ENCODE assay signal across 13 cellular contexts in genomic region chr2:160039166-160039903, GRCh38. TPM values are rescaled to one million over a fixed set of nuclear protein-coding genes. Genes with fewer than 3 reads are reported as not detected.
DNase-seq lines count a peak whose midpoint lies in the region; ATAC-seq, FAIRE-seq and TF ChIP-seq lines count a peak whose summit lies in the region.
"Had no signal": no experiment of that assay in that cellular context is flagged by ENCODE, and none has a peak within 500 bp of the region (broad histone marks: within the 10 kb centered on the region; RNA-seq: fewer than 3 reads in every experiment).

No MANE protein-coding gene starts in this region.

- no peaks in the 10 kb centered on the region for H3K9me3 Mint-ChIP-seq in osteocyte (ENCODE audit: unreplicated experiment)
- H3K9me3 Mint-ChIP-seq: activated naive CD4-positive, alpha-beta T cell treated with anti-CD3 and anti-CD28 coated beads for 36 hours had no signal

- no peak for TF ChIP-seq CTCF in osteocyte (IDR thresholded peaks at IDR 0.05)

- ATAC-seq in HG03025 (IDR thresholded peaks at IDR 0.05; ENCODE audit: low FRiP score, unreplicated experiment) (no peak), GM18519 (IDR thresholded peaks at IDR 0.05; ENCODE audit: low FRiP score, unreplicated experiment) (no peak), GM21529 (IDR thresholded peaks at IDR 0.05; ENCODE audit: unreplicated experiment) (no peak)
- ATAC-seq: activated CD4-positive, CD25-positive, alpha-beta regulatory T cell treated with anti-CD3 and anti-CD28 coated beads, Interleukin-2, amount 50 U/mL, for 24 hours had no signal

- H3K4me1 Mint-ChIP-seq in osteocyte (ENCODE audit: unreplicated experiment), result peaks cover 49% of the 10 kb centered on the region

- H3K4me3 Mint-ChIP-seq in osteocyte (ENCODE audit: unreplicated experiment), result peak overlapping the region; percentile 15
- H3K4me3 Mint-ChIP-seq: activated naive CD4-positive, alpha-beta T cell treated with anti-CD3 and anti-CD28 coated beads for 36 hours had no signal

- DNase-seq in H54 (ENCODE audit: insufficient read length, low spot score) (no peak), NCI-H446 treated with DMSO at 0.1 percent for 48 hours (lab: John Stamatoyannopoulos, UW) (peak; percentile 35), dermis microvascular lymphatic vessel endothelial cell (ENCODE audit: low read depth in 2 of 2) (peak; percentile 95 to 99), osteocyte (ENCODE audit: extremely low spot score, unreplicated experiment) (no peak), SKM-1 (lab: John Stamatoyannopoulos, UW; ENCODE audit: unreplicated experiment) (no peak)
- DNase-seq: activated naive CD4-positive, alpha-beta T cell treated with anti-CD3 and anti-CD28 coated beads for 36 hours; Caco-2; Karpas-422; small intestine had no signal

- peaks cover 30% of the 10 kb centered on the region for H3K36me3 Mint-ChIP-seq in osteocyte (ENCODE audit: unreplicated experiment)

- H3K27me3 Mint-ChIP-seq in osteocyte (ENCODE audit: unreplicated experiment), result no peaks in the 10 kb centered on the region

- FAIRE-seq in H54 (lab: Jason Lieb, UNC), result peak; percentile 45
- FAIRE-seq: small intestine had no signal

- H3K27ac Mint-ChIP-seq in osteocyte (ENCODE audit: unreplicated experiment), result peak overlapping the region; percentile 79
- H3K27ac Mint-ChIP-seq: activated naive CD4-positive, alpha-beta T cell treated with anti-CD3 and anti-CD28 coated beads for 36 hours had no signal

- TF ChIP-seq POLR2A in H54 (IDR thresholded peaks at IDR 0.05; ENCODE audit: low read depth, low read length), result no peak

RNA-seq across cellular contexts. Expression of gene PLA2R1, which starts 23.1 kb away (rescaled TPM):
- 16.2 and 26.9 TPM in 2 replicates for total RNA-seq in dermis microvascular lymphatic vessel endothelial cell
- 70.1 and 78.9 TPM in 2 replicates for total RNA-seq in osteocyte
- total RNA-seq: activated naive CD4-positive, alpha-beta T cell treated with anti-CD3 and anti-CD28 coated beads for 36 hours had no signal

Comparison
In these comparisons a context has a peak if more than half of its experiments do, and no peak if none do; other contexts are left out.
1. DNase-seq: peak in NCI-H446 treated with DMSO at 0.1 percent for 48 hours (single experiment) and dermis microvascular lymphatic vessel endothelial cell (2 of 2); none in H54 (single experiment), osteocyte (single experiment) and SKM-1 (single experiment).